ENCODE assay signal across 17 cellular contexts in the genomic region with DNA sequence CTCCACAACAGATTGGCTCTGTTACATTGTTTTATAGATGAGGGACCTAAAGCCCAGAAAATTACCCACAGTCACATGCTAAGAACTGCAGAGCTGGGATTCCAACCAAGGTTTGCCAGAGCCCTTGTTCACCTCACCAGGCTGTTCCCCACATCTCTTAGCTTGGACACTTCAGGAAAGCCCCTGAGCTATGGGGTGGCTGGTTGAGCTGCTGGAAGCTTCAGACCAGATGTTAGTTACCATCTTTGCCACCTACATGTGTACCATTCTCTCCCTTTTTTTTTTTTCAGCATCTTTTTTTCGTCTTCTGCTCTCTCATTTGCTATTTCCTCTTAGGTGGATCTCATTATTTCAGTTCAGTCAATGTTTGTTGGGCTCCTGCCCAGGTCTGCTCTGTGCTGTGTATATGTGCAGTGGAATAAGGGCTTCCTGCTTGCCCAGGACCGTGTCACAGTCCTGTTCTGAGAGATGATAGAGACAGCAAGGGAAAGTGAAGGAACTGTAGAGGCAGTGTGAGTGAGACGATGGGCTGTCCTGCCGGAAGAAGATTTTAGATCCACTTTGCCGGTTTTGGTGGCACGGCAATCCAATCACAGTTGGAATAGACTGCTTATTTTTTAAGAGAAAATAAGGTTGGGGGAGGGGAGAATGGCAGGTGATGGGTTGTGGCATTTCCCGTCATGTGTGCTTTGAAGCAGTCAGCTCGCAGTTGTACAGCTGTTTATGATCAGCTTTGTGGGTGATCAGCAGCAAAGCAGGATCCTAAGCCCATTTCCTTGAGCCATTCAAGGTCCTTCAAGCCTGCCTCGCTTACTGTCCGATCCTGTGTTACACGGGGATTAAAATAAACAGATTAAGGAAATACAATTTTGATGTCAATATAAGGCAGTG.
A peak's percentile ranks its signal among the peaks of the same experiment; 100 is the strongest.
DNase-seq lines count a peak whose midpoint lies in the region; ATAC-seq, FAIRE-seq and TF ChIP-seq lines count a peak whose summit lies in the region.
"Had no signal": no experiment of that assay in that cellular context is flagged by ENCODE, and none has a peak within 500 bp of the region (broad histone marks: within the 10 kb centered on the region; RNA-seq: fewer than 3 reads in every experiment).

No MANE protein-coding gene starts in this region.

- intact Hi-C loops in K562 (cut with micrococcal nuclease), result loop anchor here (2.0 kb wide), 1 partner anchor 153 kb away; the partner anchor contains the start of gene RTN4

- TF ChIP-seq EP300 in K562 (IDR thresholded peaks at IDR 0.05; ENCODE audit: low read length), result no peak

- H3K27me3 ChIP-seq in K562 (ENCODE audit: control insufficient read depth in 2 of 2, insufficient read depth in 2 of 2, low read length in 2 of 2), result peaks cover 0 to 8% of the 10 kb centered on the region in 2 experiments; a peak in 3 of 5 replicates
- H3K27me3 ChIP-seq: BE2C, colonic mucosa, pancreas had no signal

- no peak overlapping the region for H3K9ac ChIP-seq in K562 (ENCODE audit: insufficient read depth in 1 of 2, low read depth in 2 of 2, low read length in 2 of 2)

- no peaks in the 10 kb centered on the region for H3K9me1 ChIP-seq in K562 (ENCODE audit: control insufficient read depth, insufficient read depth, low read length)

- no peak overlapping the region for H3K4me3 ChIP-seq in K562
- H3K4me3 ChIP-seq: colonic mucosa, pancreas, SK-N-MC had no signal

- CTCF ChIA-PET in K562 (lab: Yijun Ruan, JAX; ENCODE audit: low intra/inter-chr PET ratio), result interaction anchor here (3.0 kb wide), 1 partner anchor 278 kb away, joined by 18 read pairs; no protein-coding TSS in a partner anchor

- H3K27ac Mint-ChIP-seq in T-helper 17 cell, result peak overlapping the region; percentile 91

- H4K20me1 ChIP-seq in K562 (replicated peaks; ENCODE audit: control insufficient read depth, insufficient read depth, low read length), result no peaks in the 10 kb centered on the region

- in situ Hi-C loops in K562 (cut with MboI), result no loop called here

- H3K27me3 Mint-ChIP-seq in T-helper 17 cell, result peaks cover 6% of the 10 kb centered on the region

- ATAC-seq in T-helper 17 cell (peak; percentile 62), K562 (no peak), HG03520 (IDR thresholded peaks at IDR 0.05; ENCODE audit: unreplicated experiment) (no peak)
- ATAC-seq: pancreas had no signal

- no peak for FAIRE-seq in K562 (lab: Jason Lieb, UNC)
- FAIRE-seq: pancreas, TTC549 had no signal

- peak; percentile 2 for DNase-seq in stimulated activated CD4-positive, alpha-beta T cell treated with anti-CD3 and anti-CD28 coated beads, Interleukin-4, amount 100 ng/mL, for 1 hour
- no peak for DNase-seq in stimulated activated CD4-positive, alpha-beta T cell treated with anti-CD3 and anti-CD28 coated beads, Interleukin-4, amount 100 ng/mL, for 4 hours
- DNase-seq in T-helper 17 cell (no peak), K562 (ENCODE audit: extremely low read depth in 1 of 4, low spot score in 3 of 4) (no peak), NCI-H1417 (lab: John Stamatoyannopoulos, UW) (no peak), cerebellum (ENCODE audit: low spot score) (no peak)
- DNase-seq: anterior cingulate cortex, BE2C, colonic mucosa, DMS79, Karpas-422, NCI-H146, OCI-M1, pancreas had no signal

- H3K27ac ChIP-seq in K562 (ENCODE audit: extremely low read depth, low read depth, low read length), result no peak overlapping the region
- H3K27ac ChIP-seq: colonic mucosa, pancreas, SK-N-MC had no signal

- TF ChIP-seq POLR2A in K562 (conservative IDR thresholded peaks at IDR 0.05), result no peak

- BruUV-seq in K562 (replicated peaks; lab: Mats Ljungman, UMichigan), result no TSS peak

- TF ChIP-seq CTCF in K562 (IDR thresholded peaks at IDR 0.05 in 2 of 3, conservative IDR thresholded peaks at IDR 0.05 in 1 of 3; ENCODE audit: insufficient read depth in 2 of 3, low read depth in 1 of 3, low read length in 3 of 3), result no peak

- peak overlapping the region; percentile 82 for H3K4me3 Mint-ChIP-seq in T-helper 17 cell

- TF ChIP-seq RAD21 in K562 (CRISPR knock-in tag; conservative IDR thresholded peaks at IDR 0.05 in 1 of 2, IDR thresholded peaks at IDR 0.05 in 1 of 2), result no peak

- peaks cover 9% of the 10 kb centered on the region for H3K4me1 Mint-ChIP-seq in T-helper 17 cell

- no peaks in the 10 kb centered on the region; a peak in 1 of 5 replicates for H3K4me1 ChIP-seq in K562 (replicated peaks in 1 of 2; ENCODE audit: control insufficient read depth in 2 of 2, insufficient read depth in 2 of 2, low read length in 2 of 2)
- H3K4me1 ChIP-seq: BE2C, colonic mucosa, pancreas had no signal

- POLR2A ChIA-PET in K562 (lab: Yijun Ruan, JAX), result interaction anchor here (1.0 kb wide), 1 partner anchor 10 kb away, joined by 4 read pairs; no protein-coding TSS in a partner anchor

- no peak overlapping the region; the same call in 1 of the 2 replicates for H2AFZ ChIP-seq in K562 (ENCODE audit: low read depth, low read length)

- no peaks in the 10 kb centered on the region for H3K9me3 ChIP-seq in T-helper 17 cell (ENCODE audit: control insufficient read depth, low read length, poor library complexity, severe bottlenecking)
- H3K9me3 ChIP-seq in K562 (replicated peaks; ENCODE audit: control insufficient read depth, insufficient read depth, low read depth, low read length), result no peaks in the 10 kb centered on the region
- H3K9me3 ChIP-seq: BE2C, colonic mucosa, pancreas had no signal

- no peaks in the 10 kb centered on the region for H3K79me2 ChIP-seq in K562 (ENCODE audit: control insufficient read depth, insufficient read depth, low read length)

- WGBS in K562 (ENCODE audit: insufficient coverage, low coverage, missing lambda C conversion rate), result 4% methylated on average over 10 of the region's 11 CpGs

- peak overlapping the region; percentile 53; the same call in 1 of the 2 replicates for H3K4me2 ChIP-seq in K562 (ENCODE audit: insufficient read depth, low read length)

- H3K36me3 Mint-ChIP-seq in T-helper 17 cell (ENCODE audit: low read depth), result peaks cover 3% of the 10 kb centered on the region

- no peaks in the 10 kb centered on the region for H3K36me3 ChIP-seq in K562 (ENCODE audit: control insufficient read depth, insufficient read depth, low read length)
- H3K36me3 ChIP-seq: colonic mucosa, pancreas had no signal

TF ChIP-seq in K562, 482 proteins besides CTCF, POLR2A, EP300 and RAD21:
- TF ChIP-seq YY1 (IDR thresholded peaks at IDR 0.05; ENCODE audit: borderline replicate concordance in 1 of 3, control insufficient read depth in 1 of 3, extremely low read depth in 1 of 3, insufficient read depth in 3 of 3, insufficient read length in 1 of 3, insufficient replicate concordance in 2 of 3, low read depth in 1 of 3, low read length in 2 of 3), result no peak
- TF ChIP-seq, protein P1, sequence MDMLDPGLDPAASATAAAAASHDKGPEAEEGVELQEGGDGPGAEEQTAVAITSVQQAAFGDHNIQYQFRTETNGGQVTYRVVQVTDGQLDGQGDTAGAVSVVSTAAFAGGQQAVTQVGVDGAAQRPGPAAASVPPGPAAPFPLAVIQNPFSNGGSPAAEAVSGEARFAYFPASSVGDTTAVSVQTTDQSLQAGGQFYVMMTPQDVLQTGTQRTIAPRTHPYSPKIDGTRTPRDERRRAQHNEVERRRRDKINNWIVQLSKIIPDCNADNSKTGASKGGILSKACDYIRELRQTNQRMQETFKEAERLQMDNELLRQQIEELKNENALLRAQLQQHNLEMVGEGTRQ (CRISPR knock-in tag; IDR thresholded peaks at IDR 0.05), result no peak
- TF ChIP-seq POLR3A (IDR thresholded peaks at IDR 0.05; ENCODE audit: borderline replicate concordance, extremely low read depth, insufficient read depth, insufficient read length), result no peak
